1 cellular context compared by ENCODE assay signal in the genomic region with DNA sequence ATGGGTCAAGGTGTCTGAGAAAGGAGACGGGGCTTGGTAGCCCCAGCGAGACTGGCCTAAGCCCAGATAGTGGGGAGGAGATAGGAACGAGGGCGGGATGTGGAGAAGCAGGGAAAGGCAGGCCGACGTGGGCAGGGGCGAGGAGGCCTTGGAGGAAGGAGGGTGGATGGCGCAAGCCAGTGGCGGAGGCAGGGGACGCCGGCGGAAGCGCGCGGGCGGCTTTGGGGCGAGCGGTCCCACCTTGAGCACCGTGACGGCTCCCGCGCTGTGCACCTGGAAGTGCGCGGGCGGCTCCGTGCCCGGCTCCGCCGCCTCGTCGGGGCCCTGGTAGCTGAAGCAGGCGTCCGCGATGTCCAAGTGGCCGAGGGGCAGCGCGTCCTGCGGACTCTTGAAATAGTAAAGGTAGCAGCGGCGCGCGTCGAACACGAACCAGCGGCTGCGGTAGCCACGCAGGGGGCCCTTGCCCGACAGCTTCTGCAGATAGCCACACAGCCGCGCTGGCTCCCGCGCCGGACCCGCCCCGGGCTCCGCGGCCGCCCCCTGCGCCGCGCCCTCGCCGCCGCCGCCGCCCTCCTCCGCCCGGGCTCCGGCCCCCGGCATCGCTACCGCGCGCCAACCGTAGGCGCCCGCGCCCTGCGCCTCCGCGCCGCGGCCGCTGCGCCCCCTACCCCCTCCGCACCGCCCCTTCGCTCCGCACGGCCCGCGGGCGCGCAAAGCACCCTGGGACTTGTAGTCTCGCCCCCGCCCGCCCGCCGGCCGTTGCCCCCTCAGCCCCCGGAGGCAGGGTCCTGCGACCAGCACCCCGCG.
TF ChIP-seq lines count a peak whose summit lies in the region.

TBC1D2B (minus strand) TSS at position 659 of the 807 bp plus-strand sequence; CDS start at position 600, 59 bp downstream.

TF ChIP-seq in HepG2, 621 proteins besides CTCF, POLR2A, EP300 and RAD21 (continued from another document and continues in another):
- TF ChIP-seq, protein P1, sequence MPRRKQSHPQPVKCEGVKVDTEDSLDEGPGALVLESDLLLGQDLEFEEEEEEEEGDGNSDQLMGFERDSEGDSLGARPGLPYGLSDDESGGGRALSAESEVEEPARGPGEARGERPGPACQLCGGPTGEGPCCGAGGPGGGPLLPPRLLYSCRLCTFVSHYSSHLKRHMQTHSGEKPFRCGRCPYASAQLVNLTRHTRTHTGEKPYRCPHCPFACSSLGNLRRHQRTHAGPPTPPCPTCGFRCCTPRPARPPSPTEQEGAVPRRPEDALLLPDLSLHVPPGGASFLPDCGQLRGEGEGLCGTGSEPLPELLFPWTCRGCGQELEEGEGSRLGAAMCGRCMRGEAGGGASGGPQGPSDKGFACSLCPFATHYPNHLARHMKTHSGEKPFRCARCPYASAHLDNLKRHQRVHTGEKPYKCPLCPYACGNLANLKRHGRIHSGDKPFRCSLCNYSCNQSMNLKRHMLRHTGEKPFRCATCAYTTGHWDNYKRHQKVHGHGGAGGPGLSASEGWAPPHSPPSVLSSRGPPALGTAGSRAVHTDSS (CRISPR knock-in tag; conservative IDR thresholded peaks at IDR 0.05): no peak
- TF ChIP-seq ZNF256 (CRISPR knock-in tag; conservative IDR thresholded peaks at IDR 0.05) (no peak), GATAD2A (CRISPR knock-in tag; IDR thresholded peaks at IDR 0.05) (no peak), HMGXB4 (CRISPR knock-in tag; IDR thresholded peaks at IDR 0.05; ENCODE audit: borderline replicate concordance in 1 of 2, low read depth in 1 of 2) (peak in 1 of 2 experiments; percentile 33; a peak in 1 of 4 replicates), NONO (IDR thresholded peaks at IDR 0.05) (no peak), NONO (CRISPR knock-in tag; conservative IDR thresholded peaks at IDR 0.05) (no peak), ZBTB40 (IDR thresholded peaks at IDR 0.05) (no peak), ZBTB40 (CRISPR knock-in tag; IDR thresholded peaks at IDR 0.05) (no peak), TCF7L2 (IDR thresholded peaks at IDR 0.05; ENCODE audit: low read depth, low read length) (no peak), ZNF124 (CRISPR knock-in tag; IDR thresholded peaks at IDR 0.05) (no peak), SNAPC4 (CRISPR knock-in tag; IDR thresholded peaks at IDR 0.05) (no peak), ATM (IDR thresholded peaks at IDR 0.05; ENCODE audit: borderline replicate concordance) (no peak), FIP1L1 (IDR thresholded peaks at IDR 0.05; ENCODE audit: borderline replicate concordance, insufficient read depth, low read depth, low read length) (no peak), CREB1 (IDR thresholded peaks at IDR 0.05) (no peak), CREB1 (CRISPR knock-in tag; IDR thresholded peaks at IDR 0.05) (no peak), PHB2 (IDR thresholded peaks at IDR 0.05; ENCODE audit: partially characterized antibody) (no peak), ETS1 (CRISPR knock-in tag; IDR thresholded peaks at IDR 0.05) (no peak), DNMT1 (CRISPR knock-in tag; IDR thresholded peaks at IDR 0.05) (no peak), FOXP1 (IDR thresholded peaks at IDR 0.05) (no peak), FOXP1 (CRISPR knock-in tag; IDR thresholded peaks at IDR 0.05) (no peak), ATF6 (CRISPR knock-in tag; conservative IDR thresholded peaks at IDR 0.05) (no peak), POGZ (CRISPR knock-in tag; IDR thresholded peaks at IDR 0.05) (no peak), PLSCR1 (CRISPR knock-in tag; IDR thresholded peaks at IDR 0.05; ENCODE audit: borderline replicate concordance) (no peak), FOXJ3 (CRISPR knock-in tag; IDR thresholded peaks at IDR 0.05; ENCODE audit: borderline replicate concordance) (no peak)
- TF ChIP-seq, protein P2, sequence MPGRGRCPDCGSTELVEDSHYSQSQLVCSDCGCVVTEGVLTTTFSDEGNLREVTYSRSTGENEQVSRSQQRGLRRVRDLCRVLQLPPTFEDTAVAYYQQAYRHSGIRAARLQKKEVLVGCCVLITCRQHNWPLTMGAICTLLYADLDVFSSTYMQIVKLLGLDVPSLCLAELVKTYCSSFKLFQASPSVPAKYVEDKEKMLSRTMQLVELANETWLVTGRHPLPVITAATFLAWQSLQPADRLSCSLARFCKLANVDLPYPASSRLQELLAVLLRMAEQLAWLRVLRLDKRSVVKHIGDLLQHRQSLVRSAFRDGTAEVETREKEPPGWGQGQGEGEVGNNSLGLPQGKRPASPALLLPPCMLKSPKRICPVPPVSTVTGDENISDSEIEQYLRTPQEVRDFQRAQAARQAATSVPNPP (CRISPR knock-in tag; IDR thresholded peaks at IDR 0.05): no peak
